ENCODE assay signal across 21 cellular contexts in the genomic region with DNA sequence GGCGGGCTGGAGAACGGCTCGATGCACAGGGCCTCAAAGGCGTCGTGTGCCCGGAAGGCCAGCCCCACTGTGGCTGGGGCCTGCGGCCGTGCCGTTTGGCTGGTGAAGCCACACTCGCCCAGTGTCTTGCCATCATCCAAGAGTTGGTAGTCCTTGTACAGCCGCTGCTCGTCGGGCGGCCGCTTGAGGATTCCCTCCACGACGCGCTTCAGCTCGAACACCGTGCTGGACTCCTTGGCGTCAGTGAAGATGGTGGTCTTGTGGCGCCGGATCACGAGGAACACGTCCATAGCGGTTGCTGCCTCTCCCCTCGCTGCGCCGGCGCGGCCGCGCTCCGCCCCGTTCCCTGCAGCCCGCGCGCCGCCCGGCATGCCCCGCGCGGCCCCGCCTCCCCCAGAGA.
"Had no signal": no experiment of that assay in that cellular context is flagged by ENCODE, and none has a peak within 500 bp of the region (broad histone marks: within the 10 kb centered on the region; RNA-seq: fewer than 3 reads in every experiment).

No MANE protein-coding gene starts in this region.

- H3K27me3 ChIP-seq: dorsolateral prefrontal cortex, esophagus muscularis mucosa, gastrocnemius medialis, heart right ventricle, left lung had no signal

- H3K27ac ChIP-seq: coronary artery, dorsolateral prefrontal cortex, esophagus muscularis mucosa, gastrocnemius medialis, heart right ventricle, left lung, lower lobe of right lung had no signal

- H3K4me3 ChIP-seq: coronary artery, dorsolateral prefrontal cortex, esophagus muscularis mucosa, gastrocnemius medialis, heart right ventricle, left lung, lower lobe of right lung had no signal

- DNase-seq: dermis blood vessel endothelial cell; dorsolateral prefrontal cortex; effector CD4-positive, alpha-beta T cell; effector memory CD4-positive, alpha-beta T cell; foreskin melanocyte; gastrocnemius medialis; glutamatergic neuron; head of caudate nucleus; heart right ventricle; hippocampal formation; left cardiac atrium; left lung; left ventricle myocardium superior; lower lobe of right lung; mesendoderm; midbrain had no signal

- H3K36me3 ChIP-seq: esophagus muscularis mucosa, gastrocnemius medialis, heart right ventricle, left lung, lower lobe of right lung had no signal

- H3K9me3 ChIP-seq: esophagus muscularis mucosa, gastrocnemius medialis, heart right ventricle, left lung, lower lobe of right lung had no signal

- H3K4me1 ChIP-seq: esophagus muscularis mucosa, gastrocnemius medialis, heart right ventricle, left lung, lower lobe of right lung had no signal

- FAIRE-seq: colon, endothelial cell of umbilical vein, keratinocyte had no signal
